Comparison of ENCODE assay signal across 8 cellular contexts in genomic region chr7:25259487-25260243, GRCh38. TPM values are rescaled to one million over a fixed set of nuclear protein-coding genes. Genes with fewer than 3 reads are reported as not detected.
DNase-seq lines count a peak whose midpoint lies in the region; ATAC-seq and TF ChIP-seq lines count a peak whose summit lies in the region.

No MANE protein-coding gene starts in this region.

- peaks cover 9% of the 10 kb centered on the region for H3K27me3 Mint-ChIP-seq in activated CD8-positive, alpha-beta memory T cell treated with anti-CD3 and anti-CD28 coated beads, Interleukin-2, amount 10 ng/mL, durations not matched to agents 7 days and 5 days
- no peaks in the 10 kb centered on the region for H3K27me3 Mint-ChIP-seq in endothelial cell (ENCODE audit: unreplicated experiment)

- H3K27ac Mint-ChIP-seq in activated CD8-positive, alpha-beta memory T cell treated with anti-CD3 and anti-CD28 coated beads, Interleukin-2, amount 10 ng/mL, durations not matched to agents 7 days and 5 days, result no peak overlapping the region
- no peak overlapping the region for H3K27ac Mint-ChIP-seq in endothelial cell (ENCODE audit: unreplicated experiment)

- CTCF ChIA-PET in activated CD8-positive, alpha-beta memory T cell treated with anti-CD3 and anti-CD28 coated beads, Interleukin-2, amount 10 ng/mL, durations not matched to agents 7 days and 5 days (lab: Charles Lee), result interaction anchor here (0.6 to 7.6 kb wide), 16 partner anchors 17 to 595 kb away, joined by 3 to 85 read pairs (median 4); no protein-coding TSS in a partner anchor

- DNase-seq in AG10803 (ENCODE audit: low read depth) (peak; percentile 81), GM19238 (ENCODE audit: insufficient read length, low spot score) (peak; percentile 30), HUDEP-2 (lab: John Stamatoyannopoulos, UW; ENCODE audit: unreplicated experiment in 76 of 76) (peak in 54 of 76 experiments; percentile 2 to 62 (median 31)), NOMO-1 treated with DMSO at 0.1 percent for 48 hours (lab: John Stamatoyannopoulos, UW; ENCODE audit: unreplicated experiment) (peak; percentile 79), endothelial cell (ENCODE audit: low spot score) (peak; percentile 68)
- peak; percentile 72 for DNase-seq in activated CD8-positive, alpha-beta memory T cell treated with anti-CD3 and anti-CD28 coated beads, Interleukin-2, amount 10 ng/mL, durations not matched to agents 7 days and 5 days
- peak; percentile 2 for DNase-seq in stimulated activated CD8-positive, alpha-beta memory T cell treated with anti-CD3 and anti-CD28 coated beads, Interleukin-7, amount 100 ng/mL, for 24 hours (ENCODE audit: low read depth)

- no peak overlapping the region for H3K4me3 Mint-ChIP-seq in activated CD8-positive, alpha-beta memory T cell treated with anti-CD3 and anti-CD28 coated beads, Interleukin-2, amount 10 ng/mL, durations not matched to agents 7 days and 5 days
- H3K4me3 Mint-ChIP-seq in endothelial cell (ENCODE audit: unreplicated experiment), result no peak overlapping the region

- peak overlapping the region; percentile 20 for H3K27ac ChIP-seq in muscle layer of colon (ENCODE audit: low read depth, low read length)

- H3K9me3 ChIP-seq in muscle layer of colon (ENCODE audit: low read length), result no peaks in the 10 kb centered on the region

- peaks cover 16% of the 10 kb centered on the region for H3K4me1 ChIP-seq in muscle layer of colon (ENCODE audit: insufficient read depth, low read length)

- TF ChIP-seq CTCF in AG10803 (conservative IDR thresholded peaks at IDR 0.05; ENCODE audit: low read length) (peak; percentile 94), endothelial cell (IDR thresholded peaks at IDR 0.05; ENCODE audit: unreplicated experiment) (peak; percentile 68)

- H3K4me3 ChIP-seq in AG10803 (ENCODE audit: low read length) (no peak overlapping the region), muscle layer of colon (ENCODE audit: low read depth in 1 of 2, low read length in 2 of 2) (no peak overlapping the region)

- no peaks in the 10 kb centered on the region for H3K27me3 ChIP-seq in muscle layer of colon (ENCODE audit: control insufficient read depth in 1 of 2, insufficient read depth in 2 of 2, low read length in 2 of 2)

- H3K4me1 Mint-ChIP-seq in activated CD8-positive, alpha-beta memory T cell treated with anti-CD3 and anti-CD28 coated beads, Interleukin-2, amount 10 ng/mL, durations not matched to agents 7 days and 5 days, result peaks cover 19% of the 10 kb centered on the region
- no peaks in the 10 kb centered on the region for H3K4me1 Mint-ChIP-seq in endothelial cell (ENCODE audit: unreplicated experiment)

- ATAC-seq in activated CD8-positive, alpha-beta memory T cell treated with anti-CD3 and anti-CD28 coated beads, Interleukin-2, amount 10 ng/mL, durations not matched to agents 7 days and 5 days, result peak; percentile 77

- H3K36me3 ChIP-seq in muscle layer of colon (ENCODE audit: insufficient read depth, low read length), result no peaks in the 10 kb centered on the region

- no peaks in the 10 kb centered on the region for H3K36me3 Mint-ChIP-seq in activated CD8-positive, alpha-beta memory T cell treated with anti-CD3 and anti-CD28 coated beads, Interleukin-2, amount 10 ng/mL, durations not matched to agents 7 days and 5 days
- H3K36me3 Mint-ChIP-seq in endothelial cell (ENCODE audit: low read depth, unreplicated experiment), result no peaks in the 10 kb centered on the region

- no peak overlapping the region for H3K9ac ChIP-seq in muscle layer of colon (ENCODE audit: low read length)

- no peaks in the 10 kb centered on the region for H3K9me3 Mint-ChIP-seq in activated CD8-positive, alpha-beta memory T cell treated with anti-CD3 and anti-CD28 coated beads, Interleukin-2, amount 10 ng/mL, durations not matched to agents 7 days and 5 days (ENCODE audit: low read depth)
- no peaks in the 10 kb centered on the region for H3K9me3 Mint-ChIP-seq in endothelial cell (ENCODE audit: unreplicated experiment)

RNA-seq across cellular contexts. Expression of gene NPVF, which starts 31.4 kb away (rescaled TPM):
- not detected for total RNA-seq in activated CD8-positive, alpha-beta memory T cell treated with anti-CD3 and anti-CD28 coated beads, Interleukin-2, amount 10 ng/mL, durations not matched to agents 7 days and 5 days
- total RNA-seq in endothelial cell (ENCODE audit: unreplicated experiment), result not detected

Comparison
In these comparisons a context has a peak if more than half of its experiments do, and no peak if none do; other contexts are left out.
1. DNase-seq: peak in every context shown above with its lines; median percentile 81 in AG10803; 79 in NOMO-1 treated with DMSO at 0.1 percent for 48 hours; 72 in activated CD8-positive, alpha-beta memory T cell treated with anti-CD3 and anti-CD28 coated beads, Interleukin-2, amount 10 ng/mL, durations not matched to agents 7 days and 5 days; 68 in endothelial cell; 31 in HUDEP-2; 30 in GM19238; 2 in stimulated activated CD8-positive, alpha-beta memory T cell treated with anti-CD3 and anti-CD28 coated beads, Interleukin-7, amount 100 ng/mL, for 24 hours.